Comparison of ENCODE assay signal across 16 cellular contexts in genomic region chr10:32386623-32387022, GRCh38. TPM values are rescaled to one million over a fixed set of nuclear protein-coding genes. Genes with fewer than 3 reads are reported as not detected.
DNase-seq lines count a peak whose midpoint lies in the region; ATAC-seq and TF ChIP-seq lines count a peak whose summit lies in the region.
"Had no signal": no experiment of that assay in that cellular context is flagged by ENCODE, and none has a peak within 500 bp of the region (broad histone marks: within the 10 kb centered on the region; RNA-seq: fewer than 3 reads in every experiment).

No MANE protein-coding gene starts in this region.

- intact Hi-C loops in activated CD4-positive, alpha-beta T cell treated with anti-CD3 and anti-CD28 coated beads, Interleukin-2, amount 10 ng/mL, durations not matched to agents 24 days and 14 days (cut with micrococcal nuclease) = no loop called here
- intact Hi-C loops in psoas muscle (cut with DNase I) = no loop called here

- H3K4me1 ChIP-seq in psoas muscle = peaks cover 21% of the 10 kb centered on the region
- H3K4me1 ChIP-seq: colonic mucosa, upper lobe of right lung had no signal

- no peaks in the 10 kb centered on the region for H3K36me3 ChIP-seq in psoas muscle (ENCODE audit: insufficient read depth in 1 of 2, low read depth in 1 of 2)
- H3K36me3 ChIP-seq: colonic mucosa, upper lobe of right lung had no signal

- ATAC-seq in psoas muscle (peak in 2 of 4 donors; percentile 47 to 61), GM19397 (IDR thresholded peaks at IDR 0.05; ENCODE audit: unreplicated experiment) (no peak), GM21360 (IDR thresholded peaks at IDR 0.05; ENCODE audit: unreplicated experiment) (no peak)
- ATAC-seq: activated CD8-positive, alpha-beta memory T cell treated with anti-CD3 and anti-CD28 coated beads, Interleukin-2, amount 10 ng/mL, durations not matched to agents 7 days and 5 days; upper lobe of right lung had no signal

- peak; percentile 40 for DNase-seq in activated CD4-positive, alpha-beta T cell treated with anti-CD3 and anti-CD28 coated beads, Interleukin-2, amount 10 ng/mL, durations not matched to agents 24 days and 14 days
- no peak for DNase-seq in activated CD4-positive, alpha-beta T cell treated with anti-CD3 and anti-CD28 coated beads, Interleukin-2, amount 50 U/mL, for 1 hour
- peak; percentile 71 for DNase-seq in NB4 (ENCODE audit: low read depth)
- DNase-seq in amniotic epithelial cell (ENCODE audit: low read depth) = peak; percentile 69
- DNase-seq in psoas muscle = no peak
- DNase-seq in anterior cingulate cortex (lab: John Stamatoyannopoulos, UW) = no peak
- DNase-seq: activated CD8-positive, alpha-beta memory T cell treated with anti-CD3 and anti-CD28 coated beads, Interleukin-2, amount 10 ng/mL, durations not matched to agents 7 days and 5 days; colonic mucosa; MM.1S; NCI-H345; stimulated activated CD4-positive, alpha-beta T cell treated with anti-CD3 and anti-CD28 coated beads, Interleukin-1b, Interleukin-23, amount 100 ng/mL, for 48 hours; upper lobe of right lung had no signal

- peaks cover 6% of the 10 kb centered on the region for H3K9me3 Mint-ChIP-seq in activated CD4-positive, alpha-beta T cell treated with anti-CD3 and anti-CD28 coated beads, Interleukin-2, amount 10 ng/mL, durations not matched to agents 24 days and 14 days

- 44 to 53% (median 49%) methylated on average over 6 of the region's 6 CpGs for WGBS in psoas muscle, 3 donors

- H3K4me1 Mint-ChIP-seq in activated CD4-positive, alpha-beta T cell treated with anti-CD3 and anti-CD28 coated beads, Interleukin-2, amount 10 ng/mL, durations not matched to agents 24 days and 14 days = peaks cover 4% of the 10 kb centered on the region

- H3K4me3 Mint-ChIP-seq in activated CD4-positive, alpha-beta T cell treated with anti-CD3 and anti-CD28 coated beads, Interleukin-2, amount 10 ng/mL, durations not matched to agents 24 days and 14 days = no peak overlapping the region
- H3K4me3 Mint-ChIP-seq: activated CD8-positive, alpha-beta memory T cell treated with anti-CD3 and anti-CD28 coated beads, Interleukin-2, amount 10 ng/mL, durations not matched to agents 7 days and 5 days; memory B cell had no signal

- H3K36me3 Mint-ChIP-seq in activated CD4-positive, alpha-beta T cell treated with anti-CD3 and anti-CD28 coated beads, Interleukin-2, amount 10 ng/mL, durations not matched to agents 24 days and 14 days (ENCODE audit: low read depth) = no peaks in the 10 kb centered on the region
- H3K36me3 Mint-ChIP-seq: activated CD8-positive, alpha-beta memory T cell treated with anti-CD3 and anti-CD28 coated beads, Interleukin-2, amount 10 ng/mL, durations not matched to agents 7 days and 5 days had no signal

- H3K4me3 ChIP-seq in NB4 (ENCODE audit: low read depth, low read length) = no peak overlapping the region
- H3K4me3 ChIP-seq in psoas muscle = no peak overlapping the region
- H3K4me3 ChIP-seq: colonic mucosa, upper lobe of right lung had no signal

- no peaks in the 10 kb centered on the region for H3K27me3 ChIP-seq in psoas muscle (ENCODE audit: insufficient read depth in 3 of 3, low read length in 2 of 3)
- H3K27me3 ChIP-seq: colonic mucosa, upper lobe of right lung had no signal

- no peaks in the 10 kb centered on the region for H3K27me3 Mint-ChIP-seq in activated CD4-positive, alpha-beta T cell treated with anti-CD3 and anti-CD28 coated beads, Interleukin-2, amount 10 ng/mL, durations not matched to agents 24 days and 14 days
- H3K27me3 Mint-ChIP-seq: activated CD8-positive, alpha-beta memory T cell treated with anti-CD3 and anti-CD28 coated beads, Interleukin-2, amount 10 ng/mL, durations not matched to agents 7 days and 5 days had no signal

- no peak for TF ChIP-seq POLR2A in NB4 (IDR thresholded peaks at IDR 0.05; ENCODE audit: extremely low read depth, insufficient read length)

- no peaks in the 10 kb centered on the region for H3K9me3 ChIP-seq in psoas muscle
- H3K9me3 ChIP-seq: colonic mucosa, upper lobe of right lung had no signal

- peak overlapping the region; percentile 54 for H3K27ac ChIP-seq in psoas muscle
- H3K27ac ChIP-seq: colonic mucosa, RWPE1, upper lobe of right lung had no signal

- no peak overlapping the region for H3K27ac Mint-ChIP-seq in activated CD4-positive, alpha-beta T cell treated with anti-CD3 and anti-CD28 coated beads, Interleukin-2, amount 10 ng/mL, durations not matched to agents 24 days and 14 days
- H3K27ac Mint-ChIP-seq: activated CD8-positive, alpha-beta memory T cell treated with anti-CD3 and anti-CD28 coated beads, Interleukin-2, amount 10 ng/mL, durations not matched to agents 7 days and 5 days; memory B cell had no signal

- TF ChIP-seq CTCF in NB4 (IDR thresholded peaks at IDR 0.05; ENCODE audit: low read depth, low read length) (no peak), psoas muscle (IDR thresholded peaks at IDR 0.05) (no peak)

RNA-seq across cellular contexts. Expression of gene EPC1, which starts 39.7 kb away (rescaled TPM):
- 32.3 and 34.3 TPM in 2 replicates for total RNA-seq in activated CD4-positive, alpha-beta T cell treated with anti-CD3 and anti-CD28 coated beads, Interleukin-2, amount 10 ng/mL, durations not matched to agents 24 days and 14 days
- 10 to 100 TPM; 20.7 to 37.1 (median 27.1) TPM for total RNA-seq in psoas muscle
- 10 to 100 TPM; 19.5 to 27.3 (median 20.7) TPM for polyA plus RNA-seq in psoas muscle

RNA-seq across cellular contexts. Expression of gene CCDC7, which starts 59.3 kb away (rescaled TPM):
- 8.5 and 13.6 TPM in 2 replicates for total RNA-seq in activated CD4-positive, alpha-beta T cell treated with anti-CD3 and anti-CD28 coated beads, Interleukin-2, amount 10 ng/mL, durations not matched to agents 24 days and 14 days
- total RNA-seq in psoas muscle = 10 to 100 TPM; 13.5 to 20.4 (median 16.7) TPM
- 1 to 10 TPM in 1 of 3 donors, under 1 TPM in 2; 0.85 to 1.4 (median 0.86) TPM for polyA plus RNA-seq in psoas muscle

Comparison
In these comparisons a context has a peak if more than half of its experiments do, and no peak if none do; other contexts are left out.
1. DNase-seq: peak in activated CD4-positive, alpha-beta T cell treated with anti-CD3 and anti-CD28 coated beads, Interleukin-2, amount 10 ng/mL, durations not matched to agents 24 days and 14 days (single experiment), NB4 (single experiment) and amniotic epithelial cell (single experiment); none in activated CD4-positive, alpha-beta T cell treated with anti-CD3 and anti-CD28 coated beads, Interleukin-2, amount 50 U/mL, for 1 hour (single experiment), psoas muscle (0 of 2) and anterior cingulate cortex (0 of 58).